Comparison of ENCODE assay signal across 9 cellular contexts in genomic region chr2:46977899-46978298, GRCh38. TPM values are rescaled to one million over a fixed set of nuclear protein-coding genes. Genes with fewer than 3 reads are reported as not detected.
DNase-seq lines count a peak whose midpoint lies in the region; ATAC-seq and TF ChIP-seq lines count a peak whose summit lies in the region.
"Had no signal": no experiment of that assay in that cellular context is flagged by ENCODE, and none has a peak within 500 bp of the region (broad histone marks: within the 10 kb centered on the region; RNA-seq: fewer than 3 reads in every experiment).

No MANE protein-coding gene starts in this region.

- H3K4me1 ChIP-seq in left ventricle myocardium inferior, result peaks cover 18% of the 10 kb centered on the region
- peaks cover 13 to 30% (median 17%) of the 10 kb centered on the region in 4 donors for H3K4me1 ChIP-seq in transverse colon

- H3K4me3 ChIP-seq in left ventricle myocardium inferior, result no peak overlapping the region
- no peak overlapping the region for H3K4me3 ChIP-seq in transverse colon
- H3K4me3 ChIP-seq: ovary had no signal

- peak overlapping the region; percentile 95 for H3K27ac Mint-ChIP-seq in dendritic cell treated with granulocyte-macrophage colony-stimulating factor and Interleukin-4, amounts not matched to agents 40 ng/mL and 50 ng/mL, for 4 days

- POLR2A ChIA-PET in GM10248 (lab: Yijun Ruan, JAX), result interaction anchor here (0.6 kb wide), 1 partner anchor 322 kb away, joined by 4 read pairs; no protein-coding TSS in a partner anchor

- H3K9me3 ChIP-seq in left ventricle myocardium inferior (replicated peaks) (no peaks in the 10 kb centered on the region), transverse colon (no peaks in the 10 kb centered on the region)
- H3K9me3 ChIP-seq: ovary had no signal

- TF ChIP-seq POLR2A in transverse colon (IDR thresholded peaks at IDR 0.05), result no peak

- peaks cover 95% of the 10 kb centered on the region for H3K36me3 Mint-ChIP-seq in dendritic cell treated with granulocyte-macrophage colony-stimulating factor and Interleukin-4, amounts not matched to agents 40 ng/mL and 50 ng/mL, for 4 days (ENCODE audit: low read depth)

- H3K4me1 Mint-ChIP-seq in dendritic cell treated with granulocyte-macrophage colony-stimulating factor and Interleukin-4, amounts not matched to agents 40 ng/mL and 50 ng/mL, for 4 days (ENCODE audit: low read depth), result peaks cover 99% of the 10 kb centered on the region

- H3K4me3 Mint-ChIP-seq in dendritic cell treated with granulocyte-macrophage colony-stimulating factor and Interleukin-4, amounts not matched to agents 40 ng/mL and 50 ng/mL, for 4 days, result peak overlapping the region; percentile 75

- in situ Hi-C loops in transverse colon (cut with MboI; ENCODE audit: low pct_ligation_motif_present in 1 of 4, low pct_unique_long_range_greater_than_20kb in 1 of 4, low sequenced_read_pairs in 3 of 4) (no loop called here), GM13976 (cut with MboI; ENCODE audit: low sequenced_read_pairs, unreplicated experiment) (no loop called here)

- no peaks in the 10 kb centered on the region for H3K27me3 Mint-ChIP-seq in dendritic cell treated with granulocyte-macrophage colony-stimulating factor and Interleukin-4, amounts not matched to agents 40 ng/mL and 50 ng/mL, for 4 days

- H3K27me3 ChIP-seq in left ventricle myocardium inferior (ENCODE audit: low read depth), result no peaks in the 10 kb centered on the region
- H3K27me3 ChIP-seq in transverse colon, result no peaks in the 10 kb centered on the region
- H3K27me3 ChIP-seq: ovary had no signal

- H3K27ac ChIP-seq in left ventricle myocardium inferior (replicated peaks) (no peak overlapping the region), transverse colon (peak overlapping the region in 1 of 4 donors; percentile 23)
- H3K27ac ChIP-seq: ovary had no signal

- H3K36me3 ChIP-seq in left ventricle myocardium inferior (peaks cover 27% of the 10 kb centered on the region), transverse colon (peaks cover 0 to 6% (median 0%) of the 10 kb centered on the region in 4 donors)
- H3K36me3 ChIP-seq: ovary had no signal

- DNase-seq in Right ventricle myocardium superior, result no peak
- DNase-seq in left ventricle myocardium inferior, result no peak
- DNase-seq in NOMO-1 (lab: John Stamatoyannopoulos, UW; ENCODE audit: unreplicated experiment in 2 of 2), result peak; percentile 43 to 63
- DNase-seq in transverse colon, result peak; percentile 37
- no peak for DNase-seq in GM10248 (ENCODE audit: extremely low spot score)
- no peak for DNase-seq in GM13976 (ENCODE audit: low spot score)
- DNase-seq in retina, result no peak
- DNase-seq: ovary had no signal

- no peaks in the 10 kb centered on the region for H3K9me3 Mint-ChIP-seq in dendritic cell treated with granulocyte-macrophage colony-stimulating factor and Interleukin-4, amounts not matched to agents 40 ng/mL and 50 ng/mL, for 4 days

- TF ChIP-seq EP300 in transverse colon (IDR thresholded peaks at IDR 0.05; ENCODE audit: low read depth), result no peak

- intact Hi-C loops in Right ventricle myocardium superior (cut with DNase I) (no loop called here), left ventricle myocardium inferior (cut with micrococcal nuclease) (no loop called here), transverse colon (cut with DNase I; ENCODE audit: low total_unique reads) (no loop called here)
- intact Hi-C loops in dendritic cell treated with granulocyte-macrophage colony-stimulating factor and Interleukin-4, amounts not matched to agents 40 ng/mL and 50 ng/mL, for 4 days (cut with micrococcal nuclease), result loop anchor here (1.0 kb wide), 1 partner anchor 11 kb away; no protein-coding TSS in a partner anchor

- TF ChIP-seq CTCF in left ventricle myocardium inferior (IDR thresholded peaks at IDR 0.05; ENCODE audit: borderline replicate concordance) (no peak), transverse colon (IDR thresholded peaks at IDR 0.05) (no peak), GM10248 (IDR thresholded peaks at IDR 0.05; ENCODE audit: control extremely low read depth, extremely low read depth, low read depth, missing control alignments) (no peak), GM13976 (IDR thresholded peaks at IDR 0.05; ENCODE audit: borderline replicate concordance, control extremely low read depth, extremely low read depth, insufficient read depth, missing control alignments) (no peak)

- peak; percentile 45 for ATAC-seq in Right ventricle myocardium superior (ENCODE audit: poor library complexity)

- 83 to 86% methylated on average over 2 to 4 of the region's 4 CpGs for WGBS in transverse colon (ENCODE audit: low coverage in 1 of 2), 2 donors

- CTCF ChIA-PET in GM10248 (lab: Yijun Ruan, JAX), result interaction anchor here (1.2 to 3.6 kb wide), 2 partner anchors 61 to 345 kb away, joined by 3 to 17 read pairs; no protein-coding TSS in a partner anchor

RNA-seq across cellular contexts. Expression of gene TTC7A, which starts 36.9 kb away (rescaled TPM):
- total RNA-seq in Right ventricle myocardium superior (9.2 TPM), left ventricle myocardium inferior (8.2 TPM), transverse colon (100 to 1,000 TPM in 1 of 4 donors, 10 to 100 TPM in 3; 40.2 to 212 (median 51.2) TPM)

Comparison
In these comparisons a context has a peak if more than half of its experiments do, and no peak if none do; other contexts are left out.
1. DNase-seq: peak in NOMO-1 (2 of 2) and transverse colon (single experiment); none in Right ventricle myocardium superior (single experiment), left ventricle myocardium inferior (single experiment), GM10248 (single experiment), GM13976 (single experiment) and retina (single experiment).